Comparison of ENCODE assay signal across 1 cellular context in genomic region chr16:69330286-69331109, GRCh38.
TF ChIP-seq lines count a peak whose summit lies in the region.

A gene with protein sequence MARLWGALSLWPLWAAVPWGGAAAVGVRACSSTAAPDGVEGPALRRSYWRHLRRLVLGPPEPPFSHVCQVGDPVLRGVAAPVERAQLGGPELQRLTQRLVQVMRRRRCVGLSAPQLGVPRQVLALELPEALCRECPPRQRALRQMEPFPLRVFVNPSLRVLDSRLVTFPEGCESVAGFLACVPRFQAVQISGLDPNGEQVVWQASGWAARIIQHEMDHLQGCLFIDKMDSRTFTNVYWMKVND (minus strand): TSS chr16:69330588. CDS start chr16:69330570, 18 bp downstream.

TF ChIP-seq in HepG2, 621 proteins besides CTCF, POLR2A, EP300 and RAD21 (continued from another document):
- TF ChIP-seq ZUFSP (CRISPR knock-in tag; IDR thresholded peaks at IDR 0.05; ENCODE audit: borderline replicate concordance), result 0 out of 2 replicates have a peak, but pooled peaks have one; percentile 78
- 0 out of 2 replicates have a peak, but pooled peaks have one; percentile 60 for TF ChIP-seq WIZ (CRISPR knock-in tag; IDR thresholded peaks at IDR 0.05)
- TF ChIP-seq PAWR (CRISPR knock-in tag; IDR thresholded peaks at IDR 0.05; ENCODE audit: borderline replicate concordance), result 0 out of 2 replicates have a peak, but pooled peaks have one; percentile 21
- no peak for TF ChIP-seq ATAD3A (CRISPR knock-in tag; IDR thresholded peaks at IDR 0.05)
- TF ChIP-seq POLR2AphosphoS2 (IDR thresholded peaks at IDR 0.05; ENCODE audit: low read depth, low read length), result no peak
- TF ChIP-seq ZBTB43 (CRISPR knock-in tag; conservative IDR thresholded peaks at IDR 0.05), result 0 out of 2 replicates have a peak, but pooled peaks have one; percentile 72
- TF ChIP-seq, protein P1, sequence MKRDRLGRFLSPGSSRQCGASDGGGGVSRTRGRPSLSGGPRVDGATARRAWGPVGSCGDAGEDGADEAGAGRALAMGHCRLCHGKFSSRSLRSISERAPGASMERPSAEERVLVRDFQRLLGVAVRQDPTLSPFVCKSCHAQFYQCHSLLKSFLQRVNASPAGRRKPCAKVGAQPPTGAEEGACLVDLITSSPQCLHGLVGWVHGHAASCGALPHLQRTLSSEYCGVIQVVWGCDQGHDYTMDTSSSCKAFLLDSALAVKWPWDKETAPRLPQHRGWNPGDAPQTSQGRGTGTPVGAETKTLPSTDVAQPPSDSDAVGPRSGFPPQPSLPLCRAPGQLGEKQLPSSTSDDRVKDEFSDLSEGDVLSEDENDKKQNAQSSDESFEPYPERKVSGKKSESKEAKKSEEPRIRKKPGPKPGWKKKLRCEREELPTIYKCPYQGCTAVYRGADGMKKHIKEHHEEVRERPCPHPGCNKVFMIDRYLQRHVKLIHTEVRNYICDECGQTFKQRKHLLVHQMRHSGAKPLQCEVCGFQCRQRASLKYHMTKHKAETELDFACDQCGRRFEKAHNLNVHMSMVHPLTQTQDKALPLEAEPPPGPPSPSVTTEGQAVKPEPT (CRISPR knock-in tag; IDR thresholded peaks at IDR 0.05; ENCODE audit: low read depth), result no peak; the same call in 1 of the 2 replicates
- no peak for TF ChIP-seq NONO (IDR thresholded peaks at IDR 0.05)
- peak; percentile 94 for TF ChIP-seq NONO (CRISPR knock-in tag; conservative IDR thresholded peaks at IDR 0.05)
- TF ChIP-seq BORCS8-MEF2B (CRISPR knock-in tag; IDR thresholded peaks at IDR 0.05), result peak; percentile 86
- peak; percentile 93 for TF ChIP-seq POLR2AphosphoS5 (IDR thresholded peaks at IDR 0.05; ENCODE audit: low read depth, low read length)
- peak; percentile 84 for TF ChIP-seq CBFB (CRISPR knock-in tag; IDR thresholded peaks at IDR 0.05)
- TF ChIP-seq PTBP1 (IDR thresholded peaks at IDR 0.05; ENCODE audit: low read depth, low read length, poor library complexity, severe bottlenecking), result peak; percentile 39
- TF ChIP-seq, protein P2, sequence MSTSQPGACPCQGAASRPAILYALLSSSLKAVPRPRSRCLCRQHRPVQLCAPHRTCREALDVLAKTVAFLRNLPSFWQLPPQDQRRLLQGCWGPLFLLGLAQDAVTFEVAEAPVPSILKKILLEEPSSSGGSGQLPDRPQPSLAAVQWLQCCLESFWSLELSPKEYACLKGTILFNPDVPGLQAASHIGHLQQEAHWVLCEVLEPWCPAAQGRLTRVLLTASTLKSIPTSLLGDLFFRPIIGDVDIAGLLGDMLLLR (CRISPR knock-in tag; IDR thresholded peaks at IDR 0.05), result peak; percentile 66; the same call in 1 of the 2 replicates
- TF ChIP-seq ZBTB20 (CRISPR knock-in tag; IDR thresholded peaks at IDR 0.05; ENCODE audit: borderline replicate concordance, low read depth), result peak; percentile 63; the same call in 1 of the 2 replicates
- peak; percentile 53 for TF ChIP-seq NFYC (CRISPR knock-in tag; IDR thresholded peaks at IDR 0.05)
- TF ChIP-seq HOXA5 (CRISPR knock-in tag; IDR thresholded peaks at IDR 0.05), result peak; percentile 79; the same call in 1 of the 2 replicates
- no peak for TF ChIP-seq FOXJ3 (CRISPR knock-in tag; IDR thresholded peaks at IDR 0.05; ENCODE audit: borderline replicate concordance)
- TF ChIP-seq ZSCAN5A (CRISPR knock-in tag; IDR thresholded peaks at IDR 0.05; ENCODE audit: borderline replicate concordance), result no peak; the same call in 1 of the 2 replicates
- TF ChIP-seq GTF2F1 (IDR thresholded peaks at IDR 0.05; ENCODE audit: low read length), result no peak
- peak; percentile 92 for TF ChIP-seq HES4 (CRISPR knock-in tag; IDR thresholded peaks at IDR 0.05; ENCODE audit: borderline replicate concordance)
- 0 out of 2 replicates have a peak, but pooled peaks have one; percentile 75 for TF ChIP-seq HNRNPUL1 (IDR thresholded peaks at IDR 0.05; ENCODE audit: low read depth, low read length)
- TF ChIP-seq PCBP1 (IDR thresholded peaks at IDR 0.05; ENCODE audit: borderline replicate concordance, low read depth, low read length), result 0 out of 2 replicates have a peak, but pooled peaks have one; percentile 70
- peak; percentile 94 for TF ChIP-seq SAP130 (CRISPR knock-in tag; IDR thresholded peaks at IDR 0.05; ENCODE audit: low read depth)
- 0 out of 2 replicates have a peak, but pooled peaks have one; percentile 87 for TF ChIP-seq ZNF580 (CRISPR knock-in tag; IDR thresholded peaks at IDR 0.05; ENCODE audit: borderline replicate concordance, low read depth)
- no peak for TF ChIP-seq ZNF180 (CRISPR knock-in tag; IDR thresholded peaks at IDR 0.05; ENCODE audit: borderline replicate concordance, low read depth)
- peak; percentile 99 for TF ChIP-seq PHF5A (CRISPR knock-in tag; IDR thresholded peaks at IDR 0.05; ENCODE audit: low read depth, unreplicated experiment)
- peak; percentile 42 for TF ChIP-seq IKZF4 (CRISPR knock-in tag; IDR thresholded peaks at IDR 0.05; ENCODE audit: borderline replicate concordance, low read depth, not compliant biosample characterization)
- no peak for TF ChIP-seq CBX2 (IDR thresholded peaks at IDR 0.05; ENCODE audit: low read depth, low read length)
- no peak; the same call in 1 of the 2 replicates for TF ChIP-seq CBX2 (CRISPR knock-in tag; IDR thresholded peaks at IDR 0.05; ENCODE audit: low read depth)
- TF ChIP-seq SP5 (CRISPR knock-in tag; IDR thresholded peaks at IDR 0.05; ENCODE audit: borderline replicate concordance, low read depth), result peak; percentile 99
- peak; percentile 94 for TF ChIP-seq PHF8 (CRISPR knock-in tag; IDR thresholded peaks at IDR 0.05)
- TF ChIP-seq, protein P3, sequence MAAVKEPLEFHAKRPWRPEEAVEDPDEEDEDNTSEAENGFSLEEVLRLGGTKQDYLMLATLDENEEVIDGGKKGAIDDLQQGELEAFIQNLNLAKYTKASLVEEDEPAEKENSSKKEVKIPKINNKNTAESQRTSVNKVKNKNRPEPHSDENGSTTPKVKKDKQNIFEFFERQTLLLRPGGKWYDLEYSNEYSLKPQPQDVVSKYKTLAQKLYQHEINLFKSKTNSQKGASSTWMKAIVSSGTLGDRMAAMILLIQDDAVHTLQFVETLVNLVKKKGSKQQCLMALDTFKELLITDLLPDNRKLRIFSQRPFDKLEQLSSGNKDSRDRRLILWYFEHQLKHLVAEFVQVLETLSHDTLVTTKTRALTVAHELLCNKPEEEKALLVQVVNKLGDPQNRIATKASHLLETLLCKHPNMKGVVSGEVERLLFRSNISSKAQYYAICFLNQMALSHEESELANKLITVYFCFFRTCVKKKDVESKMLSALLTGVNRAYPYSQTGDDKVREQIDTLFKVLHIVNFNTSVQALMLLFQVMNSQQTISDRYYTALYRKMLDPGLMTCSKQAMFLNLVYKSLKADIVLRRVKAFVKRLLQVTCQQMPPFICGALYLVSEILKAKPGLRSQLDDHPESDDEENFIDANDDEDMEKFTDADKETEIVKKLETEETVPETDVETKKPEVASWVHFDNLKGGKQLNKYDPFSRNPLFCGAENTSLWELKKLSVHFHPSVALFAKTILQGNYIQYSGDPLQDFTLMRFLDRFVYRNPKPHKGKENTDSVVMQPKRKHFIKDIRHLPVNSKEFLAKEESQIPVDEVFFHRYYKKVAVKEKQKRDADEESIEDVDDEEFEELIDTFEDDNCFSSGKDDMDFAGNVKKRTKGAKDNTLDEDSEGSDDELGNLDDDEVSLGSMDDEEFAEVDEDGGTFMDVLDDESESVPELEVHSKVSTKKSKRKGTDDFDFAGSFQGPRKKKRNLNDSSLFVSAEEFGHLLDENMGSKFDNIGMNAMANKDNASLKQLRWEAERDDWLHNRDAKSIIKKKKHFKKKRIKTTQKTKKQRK (IDR thresholded peaks at IDR 0.05; ENCODE audit: low read length), result no peak
- TF ChIP-seq PHB2 (IDR thresholded peaks at IDR 0.05; ENCODE audit: partially characterized antibody), result no peak
- TF ChIP-seq BCL6 (CRISPR knock-in tag; IDR thresholded peaks at IDR 0.05), result peak; percentile 74
- peak; percentile 82 for TF ChIP-seq HDAC2 (CRISPR knock-in tag; IDR thresholded peaks at IDR 0.05)
- TF ChIP-seq HMGXB3 (CRISPR knock-in tag; IDR thresholded peaks at IDR 0.05; ENCODE audit: borderline replicate concordance), result no peak; the same call in 1 of the 2 replicates
- peak; percentile 75; the same call in 1 of the 2 replicates for TF ChIP-seq IRF9 (CRISPR knock-in tag; IDR thresholded peaks at IDR 0.05; ENCODE audit: borderline replicate concordance)
- 0 out of 2 replicates have a peak, but pooled peaks have one; percentile 20 for TF ChIP-seq FIP1L1 (IDR thresholded peaks at IDR 0.05; ENCODE audit: borderline replicate concordance, insufficient read depth, low read depth, low read length)
- TF ChIP-seq ZMYM2 (CRISPR knock-in tag; IDR thresholded peaks at IDR 0.05), result 0 out of 2 replicates have a peak, but pooled peaks have one; percentile 4
- no peak for TF ChIP-seq FLYWCH1 (CRISPR knock-in tag; IDR thresholded peaks at IDR 0.05)
- peak; percentile 88 for TF ChIP-seq ELF1 (CRISPR knock-in tag; IDR thresholded peaks at IDR 0.05)
- peak; percentile 90; the same call in 1 of the 2 replicates for TF ChIP-seq TBP (CRISPR knock-in tag; IDR thresholded peaks at IDR 0.05)
